Comparison of ENCODE assay signal across 8 cellular contexts in genomic region chr22:29269731-29270474, GRCh38. TPM values are rescaled to one million over a fixed set of nuclear protein-coding genes. Genes with fewer than 3 reads are reported as not detected.
DNase-seq lines count a peak whose midpoint lies in the region; TF ChIP-seq lines count a peak whose summit lies in the region.

No MANE protein-coding gene starts in this region.

- H3K4me1 ChIP-seq in OCI-LY3 (ENCODE audit: low read length) (peaks cover 31% of the 10 kb centered on the region), endocrine pancreas (ENCODE audit: control insufficient read depth, insufficient read depth, low read length) (peaks cover 36% of the 10 kb centered on the region), neuronal stem cell (ENCODE audit: control insufficient read depth in 2 of 2, insufficient read depth in 1 of 2, low read depth in 1 of 2, low read length in 2 of 2) (peaks cover 13 to 39% of the 10 kb centered on the region in 2 donors)

- no peak overlapping the region for H3K4ac ChIP-seq in neuronal stem cell (ENCODE audit: low read length)

- H3K27me3 ChIP-seq in OCI-LY3 (ENCODE audit: low read depth, low read length) (no peaks in the 10 kb centered on the region), endocrine pancreas (ENCODE audit: control insufficient read depth, insufficient read depth, low read length) (no peaks in the 10 kb centered on the region), neuronal stem cell (ENCODE audit: control insufficient read depth in 3 of 3, insufficient read depth in 3 of 3, low read depth in 1 of 3, low read length in 3 of 3) (no peaks in the 10 kb centered on the region)

- no peak overlapping the region for H3K18ac ChIP-seq in neuronal stem cell (ENCODE audit: low read length)

- H3K4me3 ChIP-seq in GM12865 (ENCODE audit: low read depth, low read length) (peak overlapping the region; percentile 97), OCI-LY3 (ENCODE audit: low read length) (peak overlapping the region; percentile 81), endocrine pancreas (ENCODE audit: control insufficient read depth, insufficient read depth, low read length) (peak overlapping the region; percentile 94), neuronal stem cell (ENCODE audit: low read length in 2 of 2) (peak overlapping the region; percentile 70 to 94)

- no peak overlapping the region for H2AK5ac ChIP-seq in neuronal stem cell (ENCODE audit: low read depth, low read length)

- WGBS in neuronal stem cell (ENCODE audit: extremely low coverage in 2 of 2, insufficient read length in 2 of 2, insufficient replicate concordance in 1 of 2), 2 donors, result no CpG with 5 or more reads among the region's 13 CpGs

- DNase-seq in GM12865 (ENCODE audit: low read depth) (peak; percentile 24), neuronal stem cell (ENCODE audit: low spot score) (no peak), AG08396 (ENCODE audit: low spot score) (no peak), hypothalamus (lab: John Stamatoyannopoulos, UW) (no peak)
- DNase-seq in activated CD8-positive, alpha-beta memory T cell treated with anti-CD3 and anti-CD28 coated beads, Interleukin-2, amount 50 U/mL, for 48 hours, result no peak
- DNase-seq in central memory CD4-positive, alpha-beta T cell, result no peak

- H3K14ac ChIP-seq in neuronal stem cell (ENCODE audit: low read length), result no peak overlapping the region

- H3K27ac ChIP-seq in OCI-LY3 (ENCODE audit: low read length) (peak overlapping the region; percentile 87), neuronal stem cell (replicated peaks; ENCODE audit: low read length) (no peak overlapping the region)

- H4K20me1 ChIP-seq in OCI-LY3 (ENCODE audit: insufficient read depth, low read length), result peaks cover 61% of the 10 kb centered on the region

- H3K4me2 ChIP-seq in OCI-LY3 (ENCODE audit: low read length) (peak overlapping the region; percentile 93), neuronal stem cell (ENCODE audit: insufficient read depth, low read length, poor library complexity, severe bottlenecking) (peak overlapping the region; percentile 79)

- peaks cover 70% of the 10 kb centered on the region for H3K36me3 ChIP-seq in OCI-LY3 (replicated peaks; ENCODE audit: low read depth, low read length)
- no peaks in the 10 kb centered on the region for H3K36me3 ChIP-seq in endocrine pancreas (ENCODE audit: control insufficient read depth, insufficient read depth, low read length)
- H3K36me3 ChIP-seq in neuronal stem cell (replicated peaks in 1 of 2; ENCODE audit: control insufficient read depth in 2 of 2, insufficient read depth in 2 of 2, low read length in 2 of 2), result peaks cover 17 to 74% of the 10 kb centered on the region in 2 donors

- H3K9ac ChIP-seq in OCI-LY3 (ENCODE audit: low read length) (peak overlapping the region; percentile 99), endocrine pancreas (ENCODE audit: control insufficient read depth, insufficient read depth, low read length) (peak overlapping the region; percentile 100), neuronal stem cell (ENCODE audit: low read depth, low read length, poor library complexity) (no peak overlapping the region)

- no peak for TF ChIP-seq CTCF in GM12865 (IDR thresholded peaks at IDR 0.05; ENCODE audit: insufficient read depth, low read depth, low read length, missing control alignments)
- TF ChIP-seq CTCF in OCI-LY3 (IDR thresholded peaks at IDR 0.05; ENCODE audit: low read depth, low read length), result no peak

- peaks cover 97% of the 10 kb centered on the region for H3K79me2 ChIP-seq in OCI-LY3 (ENCODE audit: low read length)

- no peak overlapping the region for H2BK5ac ChIP-seq in neuronal stem cell (ENCODE audit: low read length)

- peaks cover 17% of the 10 kb centered on the region for H3K79me1 ChIP-seq in neuronal stem cell (ENCODE audit: low read depth, low read length)

- no peak overlapping the region for H2AFZ ChIP-seq in OCI-LY3 (ENCODE audit: low read depth, low read length)
- no peak overlapping the region for H2AFZ ChIP-seq in neuronal stem cell (ENCODE audit: low read length)

- H4K91ac ChIP-seq in neuronal stem cell (ENCODE audit: low read depth, low read length, poor library complexity), result no peak overlapping the region

- H4K8ac ChIP-seq in neuronal stem cell (ENCODE audit: low read depth, low read length), result no peak overlapping the region

- no peak overlapping the region for H2BK12ac ChIP-seq in neuronal stem cell (ENCODE audit: low read length)

- H2BK120ac ChIP-seq in neuronal stem cell (ENCODE audit: low read depth, low read length), result no peak overlapping the region

- no peak overlapping the region for H3K23ac ChIP-seq in neuronal stem cell (ENCODE audit: low read depth, low read length, poor library complexity)

- H3K9me3 ChIP-seq in OCI-LY3 (ENCODE audit: insufficient read depth, low read length), result no peaks in the 10 kb centered on the region
- no peaks in the 10 kb centered on the region for H3K9me3 ChIP-seq in endocrine pancreas (ENCODE audit: control insufficient read depth, low read length)
- H3K9me3 ChIP-seq in neuronal stem cell (replicated peaks in 1 of 2; ENCODE audit: control insufficient read depth in 2 of 2, insufficient read depth in 1 of 2, low read depth in 1 of 2, low read length in 2 of 2), result no peaks in the 10 kb centered on the region

- H2BK15ac ChIP-seq in neuronal stem cell (ENCODE audit: low read length), result no peak overlapping the region

RNA-seq across cellular contexts. Expression of gene EWSR1, which starts 1.8 kb away (rescaled TPM):
- 271 TPM for polyA plus RNA-seq in neuronal stem cell (2013, experiment 1 of 2)
- 267 TPM for polyA plus RNA-seq in neuronal stem cell (2013, experiment 2 of 2)

RNA-seq across cellular contexts. Expression of gene RHBDD3, which starts 2.1 kb away (rescaled TPM):
- polyA plus RNA-seq in neuronal stem cell (2013, experiment 1 of 2), result 25.1 TPM
- polyA plus RNA-seq in neuronal stem cell (2013, experiment 2 of 2), result 24.1 TPM

RNA-seq across cellular contexts. Expression of gene GAS2L1, which starts 36.5 kb away (rescaled TPM):
- 7.7 TPM for polyA plus RNA-seq in neuronal stem cell (2013, experiment 1 of 2)
- polyA plus RNA-seq in neuronal stem cell (2013, experiment 2 of 2), result 7.4 TPM

RNA-seq across cellular contexts. Expression of gene RASL10A, which starts 45.6 kb away (rescaled TPM):
- polyA plus RNA-seq in neuronal stem cell (2013, experiment 1 of 2), result 0.56 TPM
- 0.53 TPM for polyA plus RNA-seq in neuronal stem cell (2013, experiment 2 of 2)
